17 cellular contexts compared by ENCODE assay signal in the genomic region with DNA sequence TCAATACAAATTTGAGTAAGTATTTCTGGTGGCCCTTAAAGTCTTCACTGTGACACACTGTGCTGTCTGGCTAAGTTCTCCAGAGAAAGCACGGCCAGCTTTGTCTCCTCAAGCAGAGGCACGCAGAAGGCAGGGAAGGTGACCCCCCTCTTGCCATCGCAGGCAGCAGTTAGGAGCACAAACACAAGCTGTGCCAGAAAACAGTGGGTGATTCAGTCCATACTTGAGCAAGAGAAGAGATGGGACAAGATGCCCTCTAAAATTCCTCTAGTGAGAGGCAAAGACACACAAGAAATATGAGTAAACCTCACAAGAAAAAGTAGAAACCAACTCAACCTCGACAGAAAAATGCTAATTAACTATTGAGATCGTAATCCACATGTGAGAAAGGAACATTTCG.
"Had no signal": no experiment of that assay in that cellular context is flagged by ENCODE, and none has a peak within 500 bp of the region (broad histone marks: within the 10 kb centered on the region; RNA-seq: fewer than 3 reads in every experiment).

No MANE protein-coding gene starts in this region.

- DNase-seq: activated CD4-positive, alpha-beta T cell treated with anti-CD3 and anti-CD28 coated beads, Interleukin-2, amount 50 U/mL, for 4 hours; activated gamma-delta T cell; activated T-cell treated with anti-CD3 and anti-CD28 coated beads, Interleukin-2, amount 50 U/mL, for 72 hours; amygdala; body of pancreas; caudate nucleus; dorsolateral prefrontal cortex; hypothalamus; mucosa of descending colon; naive B cell; stimulated activated naive CD4-positive, alpha-beta T cell; SW 1271; upper lobe of right lung; WERI-Rb-1 had no signal

- ATAC-seq: activated T-cell treated with anti-CD3 and anti-CD28 coated beads, Interleukin-2, amount 50 U/mL, for 72 hours; body of pancreas; mucosa of descending colon; upper lobe of right lung had no signal

- H3K4me1 ChIP-seq: body of pancreas, neural progenitor cell, upper lobe of right lung had no signal

- H3K27me3 ChIP-seq: body of pancreas, dorsolateral prefrontal cortex, neural progenitor cell, upper lobe of right lung had no signal

- H3K9me3 Mint-ChIP-seq: activated T-cell treated with anti-CD3 and anti-CD28 coated beads, Interleukin-2, amount 50 U/mL, for 72 hours; naive B cell; neural progenitor cell had no signal

- H3K27me3 Mint-ChIP-seq: activated naive CD8-positive, alpha-beta T cell; memory B cell; naive B cell had no signal

- H3K4me3 ChIP-seq: body of pancreas, dorsolateral prefrontal cortex, mucosa of descending colon, neural progenitor cell, upper lobe of right lung had no signal

- H3K4me3 Mint-ChIP-seq: activated naive CD8-positive, alpha-beta T cell; activated T-cell treated with anti-CD3 and anti-CD28 coated beads, Interleukin-2, amount 50 U/mL, for 72 hours; memory B cell; naive B cell; neural progenitor cell had no signal

- H3K4me2 ChIP-seq: neural progenitor cell had no signal

- H3K9me3 ChIP-seq: body of pancreas, mucosa of descending colon, upper lobe of right lung had no signal

- H3K9ac ChIP-seq: neural progenitor cell had no signal

- H3K27ac ChIP-seq: body of pancreas, dorsolateral prefrontal cortex, neural progenitor cell, upper lobe of right lung, WERI-Rb-1 had no signal

- H3K4me1 Mint-ChIP-seq: neural progenitor cell had no signal

- H2AFZ ChIP-seq: neural progenitor cell had no signal

- H3K27ac Mint-ChIP-seq: activated naive CD8-positive, alpha-beta T cell; activated T-cell treated with anti-CD3 and anti-CD28 coated beads, Interleukin-2, amount 50 U/mL, for 72 hours; memory B cell; neural progenitor cell had no signal

- H3K36me3 ChIP-seq: neural progenitor cell had no signal
